ENCODE assay signal across 25 cellular contexts in the genomic region with DNA sequence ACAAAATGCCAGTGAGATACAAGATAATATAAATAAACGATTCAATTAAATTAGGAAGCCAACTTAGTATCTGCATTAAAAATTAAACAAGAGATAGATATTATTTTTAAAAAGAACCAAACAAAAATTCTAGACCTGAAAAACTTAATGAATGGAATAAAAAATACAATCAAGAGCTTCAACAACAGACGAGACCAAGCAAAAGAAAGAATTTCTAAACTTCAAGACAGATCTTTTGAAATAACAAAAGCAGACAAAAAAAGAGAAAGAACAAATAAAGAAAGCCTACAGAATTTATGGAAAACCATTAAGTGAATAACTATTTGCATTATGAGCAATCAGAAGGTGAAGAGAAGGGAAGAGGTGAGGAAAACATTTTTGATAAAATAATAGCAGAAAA.
"Had no signal": no experiment of that assay in that cellular context is flagged by ENCODE, and none has a peak within 500 bp of the region (broad histone marks: within the 10 kb centered on the region; RNA-seq: fewer than 3 reads in every experiment).

No MANE protein-coding gene starts in this region.

- FAIRE-seq: endometrium, islet of Langerhans, keratinocyte had no signal

- DNase-seq: colonic mucosa; cortex of kidney; effector CD8-positive, alpha-beta T cell; effector memory CD8-positive, alpha-beta T cell; endodermal cell; erythroblast; esophagus squamous epithelium; foreskin fibroblast; foreskin melanocyte; gastrocnemius medialis; glutamatergic neuron; head of caudate nucleus; heart right ventricle; hippocampal formation; left cardiac atrium; left lung; left ventricle myocardium superior; lower lobe of right lung; mesenchymal stem cell; mucosa of descending colon had no signal

- H3K36me3 ChIP-seq: colonic mucosa, esophagus squamous epithelium, gastrocnemius medialis, heart right ventricle, left lung, lower lobe of right lung had no signal

- ATAC-seq: effector memory CD8-positive, alpha-beta T cell; esophagus mucosa; gastrocnemius medialis; heart right ventricle; left cardiac atrium; left lung; left ventricle myocardium superior; lower lobe of right lung; mucosa of descending colon had no signal

- H3K9me3 ChIP-seq: colonic mucosa had no signal

- H3K27me3 ChIP-seq: colonic mucosa, gastrocnemius medialis, heart right ventricle, left lung had no signal

- H3K27ac ChIP-seq: colonic mucosa, epithelial cell of prostate, esophagus squamous epithelium, gastrocnemius medialis, heart right ventricle, left lung, lower lobe of right lung had no signal

- H3K4me1 ChIP-seq: colonic mucosa, esophagus squamous epithelium, gastrocnemius medialis, heart right ventricle, left lung, lower lobe of right lung had no signal

- H3K4me3 ChIP-seq: colonic mucosa, esophagus squamous epithelium, gastrocnemius medialis, heart right ventricle, left lung, lower lobe of right lung, mucosa of descending colon had no signal
